ENCODE assay signal across 11 cellular contexts in the genomic region with DNA sequence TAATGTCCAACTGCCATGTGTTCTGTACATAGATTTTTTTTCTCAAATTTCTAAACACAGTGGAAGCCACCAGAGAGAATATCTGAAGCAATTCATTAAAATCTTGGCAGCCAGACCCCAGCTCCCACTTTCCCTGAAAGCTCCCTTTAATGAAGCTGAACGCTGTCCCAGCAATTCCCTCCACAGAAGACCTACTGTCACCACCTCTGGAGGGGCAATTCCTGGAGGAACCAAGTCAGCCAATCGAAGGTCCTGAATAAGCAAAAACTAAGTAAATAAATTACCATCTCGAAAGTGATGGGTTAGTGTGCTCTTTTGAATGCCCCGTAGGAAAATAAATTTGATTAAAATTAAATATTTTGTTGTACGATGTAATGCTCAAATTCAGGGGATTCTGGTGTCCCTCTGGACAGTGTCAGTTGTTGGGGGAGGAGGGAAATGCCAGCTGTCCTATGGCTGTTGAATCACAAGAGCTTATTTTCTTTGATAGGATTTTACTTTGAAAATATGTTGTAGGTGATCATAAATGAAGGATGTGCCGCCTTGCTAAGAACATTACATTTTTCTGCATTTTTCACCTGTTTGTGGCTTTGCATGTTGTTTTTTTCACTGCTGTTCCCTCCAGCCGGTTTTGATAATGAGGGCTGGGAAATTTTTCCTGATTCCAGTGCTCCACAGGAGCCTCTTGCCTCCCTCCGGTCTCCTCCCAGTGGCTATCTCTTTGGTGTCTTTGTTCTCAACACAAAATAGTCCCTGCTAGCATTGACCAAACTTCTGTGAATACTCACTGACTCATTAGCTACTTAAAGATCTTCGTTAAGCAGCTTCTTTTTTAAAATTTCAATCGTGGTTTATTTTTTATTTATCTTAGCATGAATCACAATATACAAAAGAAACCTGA. TPM values are rescaled to one million over a fixed set of nuclear protein-coding genes. Genes with fewer than 3 reads are reported as not detected.
DNase-seq lines count a peak whose midpoint lies in the region; ATAC-seq, FAIRE-seq and TF ChIP-seq lines count a peak whose summit lies in the region.
"Had no signal": no experiment of that assay in that cellular context is flagged by ENCODE, and none has a peak within 500 bp of the region (broad histone marks: within the 10 kb centered on the region; RNA-seq: fewer than 3 reads in every experiment).

No MANE protein-coding gene starts in this region.

- CTCF ChIA-PET in activated CD8-positive, alpha-beta T cell treated with anti-CD3 and anti-CD28 coated beads for 36 hours (lab: Charles Lee): no interaction called here

- no peaks in the 10 kb centered on the region for H3K9me3 Mint-ChIP-seq in dendritic cell treated with granulocyte-macrophage colony-stimulating factor and Interleukin-4, amounts not matched to agents 40 ng/mL and 50 ng/mL, for 4 days
- no peaks in the 10 kb centered on the region for H3K9me3 Mint-ChIP-seq in naive B cell
- H3K9me3 Mint-ChIP-seq in activated CD8-positive, alpha-beta T cell treated with anti-CD3 and anti-CD28 coated beads for 36 hours: no peaks in the 10 kb centered on the region
- H3K9me3 Mint-ChIP-seq: activated T-cell treated with anti-CD3 and anti-CD28 coated beads, Interleukin-2, amount 50 U/mL, for 24 hours had no signal

- H3K27ac Mint-ChIP-seq in dendritic cell treated with granulocyte-macrophage colony-stimulating factor and Interleukin-4, amounts not matched to agents 40 ng/mL and 50 ng/mL, for 4 days: peak overlapping the region; percentile 69
- peak overlapping the region in 1 of 6 donors; percentile 78 for H3K27ac Mint-ChIP-seq in naive B cell
- no peak overlapping the region for H3K27ac Mint-ChIP-seq in activated CD8-positive, alpha-beta T cell treated with anti-CD3 and anti-CD28 coated beads for 36 hours
- H3K27ac Mint-ChIP-seq: activated T-cell treated with anti-CD3 and anti-CD28 coated beads, Interleukin-2, amount 50 U/mL, for 24 hours had no signal

- no peak overlapping the region for H3K27ac ChIP-seq in KMS-11

- TF ChIP-seq CTCF in KMS-11 (conservative IDR thresholded peaks at IDR 0.05; ENCODE audit: low read depth, low read length): no peak
- no peak for TF ChIP-seq CTCF in activated CD8-positive, alpha-beta T cell treated with anti-CD3 and anti-CD28 coated beads for 36 hours (IDR thresholded peaks at IDR 0.05)

- no peaks in the 10 kb centered on the region for H3K27me3 ChIP-seq in KMS-11 (ENCODE audit: insufficient read depth, low read depth)

- H3K79me2 ChIP-seq in KMS-11 (ENCODE audit: insufficient read depth, low read depth): no peaks in the 10 kb centered on the region

- H4K20me1 ChIP-seq in KMS-11 (ENCODE audit: insufficient read depth): no peaks in the 10 kb centered on the region

- H3K4me3 Mint-ChIP-seq in dendritic cell treated with granulocyte-macrophage colony-stimulating factor and Interleukin-4, amounts not matched to agents 40 ng/mL and 50 ng/mL, for 4 days: peak overlapping the region; percentile 51
- peak overlapping the region in 5 of 8 donors; percentile 21 to 75 (median 28) for H3K4me3 Mint-ChIP-seq in naive B cell
- H3K4me3 Mint-ChIP-seq in activated CD8-positive, alpha-beta T cell treated with anti-CD3 and anti-CD28 coated beads for 36 hours: no peak overlapping the region
- H3K4me3 Mint-ChIP-seq: activated T-cell treated with anti-CD3 and anti-CD28 coated beads, Interleukin-2, amount 50 U/mL, for 24 hours had no signal

- H3K9ac ChIP-seq in KMS-11: no peak overlapping the region

- no peaks in the 10 kb centered on the region for H3K36me3 Mint-ChIP-seq in dendritic cell treated with granulocyte-macrophage colony-stimulating factor and Interleukin-4, amounts not matched to agents 40 ng/mL and 50 ng/mL, for 4 days (ENCODE audit: low read depth)
- H3K36me3 Mint-ChIP-seq in naive B cell: no peaks in the 10 kb centered on the region
- H3K36me3 Mint-ChIP-seq in activated CD8-positive, alpha-beta T cell treated with anti-CD3 and anti-CD28 coated beads for 36 hours (ENCODE audit: low read depth): no peaks in the 10 kb centered on the region

- H3K4me1 ChIP-seq in KMS-11 (ENCODE audit: low read depth, poor library complexity, severe bottlenecking): no peaks in the 10 kb centered on the region

- no peaks in the 10 kb centered on the region for H3K36me3 ChIP-seq in KMS-11 (ENCODE audit: insufficient read depth)

- no peak for ATAC-seq in naive B cell (ENCODE audit: low read depth in 2 of 2)
- no peak for ATAC-seq in activated CD8-positive, alpha-beta T cell treated with anti-CD3 and anti-CD28 coated beads for 36 hours
- no peak for ATAC-seq in GM18520 (IDR thresholded peaks at IDR 0.05; ENCODE audit: unreplicated experiment)
- no peak for ATAC-seq in GM18517 (IDR thresholded peaks at IDR 0.05; ENCODE audit: unreplicated experiment)

- H3K4me1 Mint-ChIP-seq in dendritic cell treated with granulocyte-macrophage colony-stimulating factor and Interleukin-4, amounts not matched to agents 40 ng/mL and 50 ng/mL, for 4 days (ENCODE audit: low read depth): peaks cover 69% of the 10 kb centered on the region
- peaks cover 14 to 18% (median 17%) of the 10 kb centered on the region in 3 donors for H3K4me1 Mint-ChIP-seq in naive B cell
- H3K4me1 Mint-ChIP-seq in activated CD8-positive, alpha-beta T cell treated with anti-CD3 and anti-CD28 coated beads for 36 hours (ENCODE audit: low read depth): peaks cover 25% of the 10 kb centered on the region

- H3K4me2 ChIP-seq in KMS-11: no peak overlapping the region

- H3K4me3 ChIP-seq in KMS-11 (IDR thresholded peaks at IDR 0.05; ENCODE audit: insufficient read depth, low read depth, low read length): no peak overlapping the region
- H3K4me3 ChIP-seq: lung had no signal

- peak; percentile 38 for FAIRE-seq in GM12891 (lab: Jason Lieb, UNC)

- peak overlapping the region; percentile 16 for H2AFZ ChIP-seq in KMS-11 (ENCODE audit: low read depth)

- H3K27me3 Mint-ChIP-seq in dendritic cell treated with granulocyte-macrophage colony-stimulating factor and Interleukin-4, amounts not matched to agents 40 ng/mL and 50 ng/mL, for 4 days: no peaks in the 10 kb centered on the region
- H3K27me3 Mint-ChIP-seq in naive B cell: no peaks in the 10 kb centered on the region
- peaks cover 5% of the 10 kb centered on the region for H3K27me3 Mint-ChIP-seq in activated CD8-positive, alpha-beta T cell treated with anti-CD3 and anti-CD28 coated beads for 36 hours
- H3K27me3 Mint-ChIP-seq: activated T-cell treated with anti-CD3 and anti-CD28 coated beads, Interleukin-2, amount 50 U/mL, for 24 hours had no signal

- intact Hi-C loops in dendritic cell treated with granulocyte-macrophage colony-stimulating factor and Interleukin-4, amounts not matched to agents 40 ng/mL and 50 ng/mL, for 4 days (cut with micrococcal nuclease): loop anchor here (5.0 kb wide), 2 partner anchors 33 to 112 kb away; a partner anchor contains a TSS
- intact Hi-C loops in activated CD8-positive, alpha-beta T cell treated with anti-CD3 and anti-CD28 coated beads for 36 hours (cut with micrococcal nuclease): no loop called here

- POLR2A ChIA-PET in activated CD8-positive, alpha-beta T cell treated with anti-CD3 and anti-CD28 coated beads for 36 hours (lab: Charles Lee): no interaction called here

- DNase-seq in GM12891 (ENCODE audit: insufficient read length, low spot score) (no peak), naive B cell (no peak), germinal center (ENCODE audit: low spot score) (no peak)
- no peak for DNase-seq in activated CD8-positive, alpha-beta T cell treated with anti-CD3 and anti-CD28 coated beads for 36 hours
- DNase-seq: activated T-cell treated with anti-CD3 and anti-CD28 coated beads, Interleukin-2, amount 50 U/mL, for 24 hours; NCI-H1694 treated with DMSO at 0.1 percent for 48 hours had no signal

- TF ChIP-seq POLR2A in GM12891 (IDR thresholded peaks at IDR 0.05; ENCODE audit: low read depth, low read length): no peak

TF ChIP-seq in GM12891, 5 proteins besides CTCF, POLR2A, EP300 and RAD21:
- TF ChIP-seq PAX5 (IDR thresholded peaks at IDR 0.05; ENCODE audit: insufficient read depth, low read length, severe bottlenecking) (no peak), TAF1 (IDR thresholded peaks at IDR 0.05; ENCODE audit: low read depth, low read length) (no peak), SPI1 (IDR thresholded peaks at IDR 0.05; ENCODE audit: low read depth, low read length) (no peak), POU2F2 (IDR thresholded peaks at IDR 0.05; ENCODE audit: low read depth, low read length) (no peak), POLR2AphosphoS5 (IDR thresholded peaks at IDR 0.05; ENCODE audit: low read depth, low read length) (no peak)

RNA-seq across cellular contexts. Expression of a gene that starts 9.3 kb away (rescaled TPM):
- polyA plus RNA-seq in GM12891 (2012; ENCODE audit: low read depth, missing spikeins): 19.7 TPM
- 100 to 1,000 TPM in 1 of 6 donors, 10 to 100 TPM in 5; 37.6 to 102 (median 43.5) TPM for polyA plus RNA-seq in naive B cell (ENCODE audit: low read depth in 6 of 6)
- 1 to 10 TPM; 1.9 to 3.0 TPM for total RNA-seq in activated CD8-positive, alpha-beta T cell treated with anti-CD3 and anti-CD28 coated beads for 36 hours
